9 cellular contexts compared by ENCODE assay signal in genomic region chr9:33023661-33024060, GRCh38. TPM values are rescaled to one million over a fixed set of nuclear protein-coding genes. Genes with fewer than 3 reads are reported as not detected.
A peak's percentile ranks its signal among the peaks of the same experiment; 100 is the strongest.
DNase-seq lines count a peak whose midpoint lies in the region; ATAC-seq, FAIRE-seq and TF ChIP-seq lines count a peak whose summit lies in the region.
"Had no signal": no experiment of that assay in that cellular context is flagged by ENCODE, and none has a peak within 500 bp of the region (broad histone marks: within the 10 kb centered on the region; RNA-seq: fewer than 3 reads in every experiment).

No MANE protein-coding gene starts in this region.

- H3K36me3 Mint-ChIP-seq in activated naive CD4-positive, alpha-beta T cell treated with anti-CD3 and anti-CD28 coated beads, Interleukin-2, amount 50 U/mL, for 24 hours = peaks cover 22% of the 10 kb centered on the region

- no peak overlapping the region for H3K4ac ChIP-seq in mesenchymal stem cell (ENCODE audit: low read depth in 1 of 2, low read length in 2 of 2)

- peak overlapping the region; percentile 96 for H3K4me3 Mint-ChIP-seq in activated naive CD4-positive, alpha-beta T cell treated with anti-CD3 and anti-CD28 coated beads, Interleukin-2, amount 50 U/mL, for 24 hours

- POLR2A ChIA-PET in GM12878 (lab: Charles Lee) = interaction anchor here (0.8 to 6.4 kb wide), 7 partner anchors 9 to 473 kb away, joined by 3 to 46 read pairs (median 5); partner anchors contain the start of genes APTX and B4GALT1

- peak overlapping the region; percentile 99 for H3K9ac ChIP-seq in GM12878 (ENCODE audit: control insufficient read depth, insufficient read depth, low read length)
- peak overlapping the region; percentile 100 for H3K9ac ChIP-seq in mesenchymal stem cell (ENCODE audit: low read length)

- no peak for FAIRE-seq in GM12878 (lab: Jason Lieb, UNC)

- no peak for DNase-seq in activated naive CD4-positive, alpha-beta T cell treated with anti-CD3 and anti-CD28 coated beads, Interleukin-2, amount 50 U/mL, for 16 hours
- no peak for DNase-seq in GM12878 (ENCODE audit: low read depth, low spot score)
- DNase-seq in mesenchymal stem cell = no peak
- no peak for DNase-seq in upper lobe of left lung
- no peak for DNase-seq in SJCRH30
- no peak for DNase-seq in hepatic stellate cell (ENCODE audit: low spot score)
- DNase-seq: DMS 273 treated with DMSO at 0.1 percent for 48 hours had no signal

- H3K4me2 ChIP-seq in GM12878 (ENCODE audit: control insufficient read depth, insufficient read depth) = peak overlapping the region; percentile 89
- peak overlapping the region; percentile 83 for H3K4me2 ChIP-seq in mesenchymal stem cell (ENCODE audit: low read length, poor library complexity, severe bottlenecking)

- no peak overlapping the region for H2BK15ac ChIP-seq in mesenchymal stem cell (ENCODE audit: low read depth, poor library complexity, severe bottlenecking)

- no peaks in the 10 kb centered on the region for H3K27me3 ChIP-seq in GM12878 (replicated peaks in 1 of 2; ENCODE audit: control insufficient read depth in 2 of 2, insufficient read depth in 2 of 2, low read length in 1 of 2)
- H3K27me3 ChIP-seq in mesenchymal stem cell (ENCODE audit: control insufficient read depth in 1 of 2, insufficient read depth in 1 of 2, low read length in 2 of 2) = no peaks in the 10 kb centered on the region
- H3K27me3 ChIP-seq in upper lobe of left lung = no peaks in the 10 kb centered on the region
- H3K27me3 ChIP-seq in SJCRH30 = no peaks in the 10 kb centered on the region

- no peak overlapping the region; the same call in 1 of the 2 replicates for H2AFZ ChIP-seq in GM12878 (ENCODE audit: control insufficient read depth, low read depth, low read length)
- H2AFZ ChIP-seq in mesenchymal stem cell (ENCODE audit: low read depth, low read length) = no peak overlapping the region

- TF ChIP-seq CTCF in GM12878 (IDR thresholded peaks at IDR 0.05 in 2 of 3, conservative IDR thresholded peaks at IDR 0.05 in 1 of 3; ENCODE audit: control insufficient read depth in 2 of 3, extremely low read depth in 1 of 3, insufficient read depth in 1 of 3, low read depth in 3 of 3, low read length in 3 of 3) = no peak
- TF ChIP-seq CTCF in upper lobe of left lung (IDR thresholded peaks at IDR 0.05) = no peak

- RAD21 ChIA-PET in GM12878 (lab: Charles Lee; ENCODE audit: unreplicated experiment) = interaction anchor here (1.9 kb wide), 1 partner anchor 21 kb away, joined by 8 read pairs; no protein-coding TSS in a partner anchor

- in situ Hi-C loops in GM12878 (cut with MboI) = no loop called here

- no peak overlapping the region for H4K91ac ChIP-seq in mesenchymal stem cell (ENCODE audit: low read length)

- TF ChIP-seq POLR2A in GM12878 (IDR thresholded peaks at IDR 0.05; ENCODE audit: low read depth, low read length) = no peak
- no peak for TF ChIP-seq POLR2A in upper lobe of left lung (IDR thresholded peaks at IDR 0.05)

- H3K79me2 ChIP-seq in GM12878 (ENCODE audit: control insufficient read depth, insufficient read depth, low read length) = peaks cover 66% of the 10 kb centered on the region

- no peaks in the 10 kb centered on the region for H3K9me3 Mint-ChIP-seq in activated naive CD4-positive, alpha-beta T cell treated with anti-CD3 and anti-CD28 coated beads, Interleukin-2, amount 50 U/mL, for 24 hours

- H2AK5ac ChIP-seq in mesenchymal stem cell (ENCODE audit: low read length, severe bottlenecking) = no peak overlapping the region

- no peaks in the 10 kb centered on the region for H3K27me3 Mint-ChIP-seq in activated naive CD4-positive, alpha-beta T cell treated with anti-CD3 and anti-CD28 coated beads, Interleukin-2, amount 50 U/mL, for 24 hours

- H4K8ac ChIP-seq in mesenchymal stem cell (ENCODE audit: low read length) = no peak overlapping the region

- no peak for ATAC-seq in GM12878
- no peak for ATAC-seq in upper lobe of left lung (ENCODE audit: low FRiP score in 2 of 2)
- ATAC-seq in HG03095 (IDR thresholded peaks at IDR 0.05; ENCODE audit: unreplicated experiment) = no peak

- peaks cover 10% of the 10 kb centered on the region for H3K4me1 ChIP-seq in GM12878 (ENCODE audit: control insufficient read depth, insufficient read depth, low read length)
- peaks cover 15% of the 10 kb centered on the region for H3K4me1 ChIP-seq in mesenchymal stem cell (ENCODE audit: control insufficient read depth, insufficient read depth, low read depth, low read length)
- H3K4me1 ChIP-seq in upper lobe of left lung = peaks cover 37 to 43% (median 42%) of the 10 kb centered on the region in 4 donors
- peaks cover 6% of the 10 kb centered on the region; the same call in 1 of the 2 replicates for H3K4me1 ChIP-seq in SJCRH30

- peaks cover 62% of the 10 kb centered on the region for H3K4me1 Mint-ChIP-seq in activated naive CD4-positive, alpha-beta T cell treated with anti-CD3 and anti-CD28 coated beads, Interleukin-2, amount 50 U/mL, for 24 hours

- H3K27ac ChIP-seq in GM12878 (ENCODE audit: control insufficient read depth, insufficient read depth) = peak overlapping the region; percentile 97
- no peak overlapping the region for H3K27ac ChIP-seq in mesenchymal stem cell (ENCODE audit: low read length, poor library complexity, severe bottlenecking)
- peak overlapping the region in 3 of 4 donors; percentile 97 to 100 (median 100) for H3K27ac ChIP-seq in upper lobe of left lung
- H3K27ac ChIP-seq in SJCRH30 = no peak overlapping the region

- peaks cover 5% of the 10 kb centered on the region for H4K20me1 ChIP-seq in GM12878 (ENCODE audit: control insufficient read depth, insufficient read depth)

- TF ChIP-seq EP300 in GM12878 (IDR thresholded peaks at IDR 0.05; ENCODE audit: borderline replicate concordance in 1 of 2, control insufficient read depth in 1 of 2, low read depth in 2 of 2, low read length in 2 of 2) (no peak), upper lobe of left lung (IDR thresholded peaks at IDR 0.05) (no peak)

- no peaks in the 10 kb centered on the region for H3K9me3 ChIP-seq in GM12878 (replicated peaks; ENCODE audit: control insufficient read depth, insufficient read depth, low read length)
- H3K9me3 ChIP-seq in mesenchymal stem cell (ENCODE audit: control insufficient read depth, low read length) = no peaks in the 10 kb centered on the region
- H3K9me3 ChIP-seq in upper lobe of left lung = no peaks in the 10 kb centered on the region
- no peaks in the 10 kb centered on the region for H3K9me3 ChIP-seq in SJCRH30 (replicated peaks)

- H3K79me1 ChIP-seq in mesenchymal stem cell (replicated peaks; ENCODE audit: low read length, poor library complexity, severe bottlenecking) = peaks cover 17% of the 10 kb centered on the region

- H3K23ac ChIP-seq in mesenchymal stem cell (ENCODE audit: low read length in 2 of 2) = no peak overlapping the region

- SMC1A ChIA-PET in GM12878 (lab: Charles Lee; ENCODE audit: uncharacterized antibody, unreplicated experiment) = interaction anchor here (0.9 to 1.7 kb wide), 6 partner anchors 9 to 235 kb away, joined by 3 to 4 read pairs (median 3); no protein-coding TSS in a partner anchor

- H2BK120ac ChIP-seq in mesenchymal stem cell (ENCODE audit: low read depth, low read length) = no peak overlapping the region

- no peak for TF ChIP-seq RAD21 in GM12878 (IDR thresholded peaks at IDR 0.05; ENCODE audit: insufficient read depth, low read depth, low read length)

- H3K36me3 ChIP-seq in GM12878 (ENCODE audit: control insufficient read depth in 2 of 2, insufficient read depth in 2 of 2, low read length in 1 of 2) (peaks cover 0 to 22% of the 10 kb centered on the region in 2 experiments; a peak in 3 of 4 replicates), mesenchymal stem cell (ENCODE audit: control insufficient read depth in 1 of 2, insufficient read depth in 2 of 2, low read depth in 1 of 2, low read length in 2 of 2) (peaks cover 15 to 41% of the 10 kb centered on the region in 2 experiments), upper lobe of left lung (peaks cover 0 to 35% (median 0%) of the 10 kb centered on the region in 4 donors), SJCRH30 (peaks cover 29% of the 10 kb centered on the region)

- peak overlapping the region; percentile 90 for H3K27ac Mint-ChIP-seq in activated naive CD4-positive, alpha-beta T cell treated with anti-CD3 and anti-CD28 coated beads, Interleukin-2, amount 50 U/mL, for 24 hours

- H3K4me3 ChIP-seq in GM12878 = peak overlapping the region; percentile 75
- H3K4me3 ChIP-seq in mesenchymal stem cell (ENCODE audit: insufficient read depth in 1 of 2, low read depth in 1 of 2, low read length in 2 of 2) = peak overlapping the region in 1 of 2 experiments; percentile 99
- peak overlapping the region in 1 of 4 donors; percentile 97 for H3K4me3 ChIP-seq in upper lobe of left lung
- H3K4me3 ChIP-seq in SJCRH30 = no peak overlapping the region

- no peak overlapping the region for H3K18ac ChIP-seq in mesenchymal stem cell (ENCODE audit: low read depth in 1 of 2, low read length in 2 of 2)

- no peak overlapping the region for H2BK5ac ChIP-seq in mesenchymal stem cell (ENCODE audit: low read depth, low read length, poor library complexity, severe bottlenecking)

- H2BK12ac ChIP-seq in mesenchymal stem cell (ENCODE audit: low read length in 2 of 2) = no peak overlapping the region

- intact Hi-C loops in GM12878 (cut with micrococcal nuclease; ENCODE audit: unreplicated experiment) = loop anchor here (2.0 kb wide), 2 partner anchors 53 to 201 kb away; partner anchors contain the start of gene SMU1

- H3K14ac ChIP-seq in mesenchymal stem cell (ENCODE audit: low read length in 2 of 2) = no peak overlapping the region

- CTCF ChIA-PET in GM12878 (lab: Yijun Ruan, JAX) = interaction anchor here (1.5 to 1.6 kb wide), 2 partner anchors 11 to 30 kb away, joined by 3 read pairs; no protein-coding TSS in a partner anchor

- 95% methylated on average over 4 of the region's 4 CpGs for WGBS in GM12878 (ENCODE audit: insufficient coverage, insufficient replicate concordance, low lambda C conversion rate, missing lambda C conversion rate)
- WGBS in mesenchymal stem cell = 95% methylated on average over 4 of the region's 4 CpGs
- 90 to 92% methylated on average over 4 of the region's 4 CpGs for WGBS in upper lobe of left lung, 2 donors

- BruUV-seq in GM12878 (replicated peaks; lab: Mats Ljungman, UMichigan) = no TSS peak

RNA-seq across cellular contexts. Expression of gene DNAJA1, which starts 1.4 kb away (rescaled TPM):
- total RNA-seq in GM12878 (2013; cell fraction: nucleolus; rRNA removed) = 29.0 and 31.2 TPM in 2 replicates
- total RNA-seq in GM12878 (2014; rRNA removed) (69.7 and 77.9 TPM in 2 replicates), GM12878 (2014; rRNA removed; fragmentation: Illumina TruSeq; extraction: Trizol) (135 and 143 TPM in 2 replicates), GM12878 (2021) (105 and 109 TPM in 2 replicates), upper lobe of left lung (100 to 1,000 TPM in 3 of 6 donors, 10 to 100 TPM in 3; 35.6 to 141 (median 94.0) TPM)
- polyA plus RNA-seq in GM12878 (2011; ENCODE audit: low read depth) = 44.2 TPM
- polyA plus RNA-seq in GM12878 (2011; rRNA removed) (206 and 243 TPM in 2 replicates), GM12878 (2014; fragmentation: Illumina TruSeq; extraction: Trizol) (171 and 195 TPM in 2 replicates), GM12878 (2014; fragmentation: Nextera tagmentation; extraction: Ambion mirVana) (100 to 1,000 TPM; 115 to 149 TPM), GM12878 (2014; rRNA removed) (98.8 and 114 TPM in 2 replicates), GM12878 (2016; fragmentation: Nextera tagmentation; extraction: Ambion mirVana) (100 to 1,000 TPM; 160 to 162 TPM)
- 85.5 and 86.9 TPM in 2 replicates for polyA plus RNA-seq in GM12878 (2011; cell fraction: cytosol; rRNA removed)
- 51.1 and 71.9 TPM in 2 replicates for polyA plus RNA-seq in GM12878 (2011; cell fraction: nucleus; rRNA removed)
- 71.1 and 80.8 TPM in 2 replicates for polyA plus RNA-seq in GM12878 (2012)
- polyA minus RNA-seq in GM12878 (2011; rRNA and poly(A)+ RNA removed) = 91.3 and 178 TPM in 2 replicates
- polyA minus RNA-seq in GM12878 (2011; cell fraction: cytosol; rRNA and poly(A)+ RNA removed) = 70.4 and 89.4 TPM in 2 replicates
- 21.0 and 40.6 TPM in 2 replicates for polyA minus RNA-seq in GM12878 (2011; cell fraction: nucleus; rRNA and poly(A)+ RNA removed)
- 141 TPM for polyA plus RNA-seq in mesenchymal stem cell (2013, experiment 1 of 2)
- 142 TPM for polyA plus RNA-seq in mesenchymal stem cell (2013, experiment 2 of 2)
- 239 and 246 TPM in 2 replicates for total RNA-seq in SJCRH30 (2014; rRNA removed; shearing (Covaris generic))

RNA-seq across cellular contexts. Expression of gene APTX, which starts 22.2 kb away (rescaled TPM):
- total RNA-seq in GM12878 (2013; cell fraction: nucleolus; rRNA removed) = 55.9 and 60.3 TPM in 2 replicates
- total RNA-seq in GM12878 (2014; rRNA removed) (45.1 and 51.6 TPM in 2 replicates), GM12878 (2014; rRNA removed; fragmentation: Illumina TruSeq; extraction: Trizol) (50.6 and 54.9 TPM in 2 replicates), GM12878 (2021) (37.7 and 40.9 TPM in 2 replicates), upper lobe of left lung (10 to 100 TPM; 20.9 to 60.8 (median 29.3) TPM)
- 28.9 TPM for polyA plus RNA-seq in GM12878 (2011; ENCODE audit: low read depth)
- polyA plus RNA-seq in GM12878 (2011; rRNA removed) (56.6 and 70.7 TPM in 2 replicates), GM12878 (2014; fragmentation: Illumina TruSeq; extraction: Trizol) (58.3 and 70.1 TPM in 2 replicates), GM12878 (2014; fragmentation: Nextera tagmentation; extraction: Ambion mirVana) (10 to 100 TPM; 73.9 to 74.8 TPM), GM12878 (2014; rRNA removed) (44.8 and 54.1 TPM in 2 replicates), GM12878 (2016; fragmentation: Nextera tagmentation; extraction: Ambion mirVana) (10 to 100 TPM; 81.7 to 87.0 TPM)
- polyA plus RNA-seq in GM12878 (2011; cell fraction: cytosol; rRNA removed) = 29.4 and 30.4 TPM in 2 replicates
- 44.7 and 46.5 TPM in 2 replicates for polyA plus RNA-seq in GM12878 (2011; cell fraction: nucleus; rRNA removed)
- 31.7 and 32.3 TPM in 2 replicates for polyA plus RNA-seq in GM12878 (2012)
- polyA minus RNA-seq in GM12878 (2011; rRNA and poly(A)+ RNA removed) = 25.1 and 31.6 TPM in 2 replicates
- polyA minus RNA-seq in GM12878 (2011; cell fraction: cytosol; rRNA and poly(A)+ RNA removed) = 8.0 and 16.6 TPM in 2 replicates
- 20.1 and 32.4 TPM in 2 replicates for polyA minus RNA-seq in GM12878 (2011; cell fraction: nucleus; rRNA and poly(A)+ RNA removed)
- 24.7 TPM for polyA plus RNA-seq in mesenchymal stem cell (2013, experiment 1 of 2)
- 25.6 TPM for polyA plus RNA-seq in mesenchymal stem cell (2013, experiment 2 of 2)
- total RNA-seq in SJCRH30 (2014; rRNA removed; shearing (Covaris generic)) = 32.0 and 32.3 TPM in 2 replicates

RNA-seq across cellular contexts. Expression of gene SMU1, which starts 52.8 kb away (rescaled TPM):
- 17.9 and 19.4 TPM in 2 replicates for total RNA-seq in GM12878 (2013; cell fraction: nucleolus; rRNA removed)
- total RNA-seq in GM12878 (2014; rRNA removed) = 22.8 and 26.6 TPM in 2 replicates
- 33.4 and 34.6 TPM in 2 replicates for total RNA-seq in GM12878 (2014; rRNA removed; fragmentation: Illumina TruSeq; extraction: Trizol)
- total RNA-seq in GM12878 (2021) = 19.7 and 20.4 TPM in 2 replicates
- 11.8 TPM for polyA plus RNA-seq in GM12878 (2011; ENCODE audit: low read depth)
- polyA plus RNA-seq in GM12878 (2011; rRNA removed) = 21.1 and 27.5 TPM in 2 replicates
- polyA plus RNA-seq in GM12878 (2011; cell fraction: cytosol; rRNA removed) = 11.3 and 11.4 TPM in 2 replicates
- polyA plus RNA-seq in GM12878 (2011; cell fraction: nucleus; rRNA removed) = 7.2 and 8.2 TPM in 2 replicates
- 12.9 and 13.9 TPM in 2 replicates for polyA plus RNA-seq in GM12878 (2012)
- polyA plus RNA-seq in GM12878 (2014; fragmentation: Illumina TruSeq; extraction: Trizol) = 22.2 and 26.0 TPM in 2 replicates
- 10 to 100 TPM; 18.5 to 20.7 TPM for polyA plus RNA-seq in GM12878 (2014; fragmentation: Nextera tagmentation; extraction: Ambion mirVana)
- polyA plus RNA-seq in GM12878 (2014; rRNA removed) = 16.5 and 20.0 TPM in 2 replicates
- polyA plus RNA-seq in GM12878 (2016; fragmentation: Nextera tagmentation; extraction: Ambion mirVana) = 10 to 100 TPM; 20.2 to 22.0 TPM
- 22.7 and 27.6 TPM in 2 replicates for polyA minus RNA-seq in GM12878 (2011; rRNA and poly(A)+ RNA removed)
- 9.6 and 10.7 TPM in 2 replicates for polyA minus RNA-seq in GM12878 (2011; cell fraction: cytosol; rRNA and poly(A)+ RNA removed)
- polyA minus RNA-seq in GM12878 (2011; cell fraction: nucleus; rRNA and poly(A)+ RNA removed) = 5.0 and 6.0 TPM in 2 replicates
- 10.1 TPM for polyA plus RNA-seq in mesenchymal stem cell (2013, experiment 1 of 2)
- polyA plus RNA-seq in mesenchymal stem cell (2013, experiment 2 of 2) = 10.5 TPM
- 10 to 100 TPM in 4 of 6 donors, 1 to 10 TPM in 2; 7.9 to 19.8 (median 17.2) TPM for total RNA-seq in upper lobe of left lung
- 30.0 and 30.4 TPM in 2 replicates for total RNA-seq in SJCRH30 (2014; rRNA removed; shearing (Covaris generic))

Comparison
In these comparisons a context has a peak if more than half of its experiments do, and no peak if none do; other contexts are left out.
1. H3K27ac ChIP-seq: peak in GM12878 (single experiment) and upper lobe of left lung (3 of 4); none in mesenchymal stem cell (single experiment) and SJCRH30 (single experiment).